ENCODE assay signal across 8 cellular contexts in the genomic region with DNA sequence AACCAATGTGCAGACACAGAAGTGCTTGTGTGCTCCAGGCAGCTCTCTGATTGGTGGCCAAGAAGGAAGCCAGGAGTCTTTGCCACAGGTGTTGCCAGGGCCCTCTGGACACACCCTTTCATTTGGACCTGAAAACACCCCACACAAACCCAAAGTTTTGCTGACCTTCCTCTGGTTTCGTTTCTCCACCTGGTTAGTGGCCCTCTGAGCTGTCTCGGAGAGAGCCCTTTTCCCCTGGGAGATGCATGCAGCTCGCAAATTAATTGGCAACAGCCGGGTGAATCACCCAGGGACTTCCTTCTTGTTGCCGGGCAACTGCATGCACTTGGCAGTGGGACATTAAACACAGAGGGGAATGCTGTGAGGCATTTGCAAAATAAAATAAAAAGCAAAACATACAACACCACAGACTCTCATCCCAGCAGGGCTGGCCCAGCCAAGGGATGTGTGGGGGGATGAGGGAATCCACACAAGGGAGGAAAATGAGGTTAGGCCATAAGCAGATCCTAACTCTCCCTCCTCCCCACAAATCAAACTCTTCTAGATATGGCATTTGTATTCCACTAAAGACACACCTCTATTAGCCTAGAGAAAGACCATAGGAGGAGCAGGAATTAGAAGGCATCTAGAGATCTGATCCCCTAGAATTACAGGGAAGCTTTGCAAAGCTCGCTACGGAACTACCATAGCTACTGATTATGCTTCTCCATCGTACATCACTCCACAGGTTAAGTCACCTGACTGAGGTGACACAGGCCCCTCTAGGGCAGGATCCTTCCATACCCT.
DNase-seq lines count a peak whose midpoint lies in the region; ATAC-seq and TF ChIP-seq lines count a peak whose summit lies in the region.

No MANE protein-coding gene starts in this region.

- H3K9me3 ChIP-seq in left ventricle myocardium inferior (replicated peaks), result no peaks in the 10 kb centered on the region
- no peaks in the 10 kb centered on the region for H3K9me3 ChIP-seq in skeletal muscle satellite cell (replicated peaks; ENCODE audit: low read length)
- no peaks in the 10 kb centered on the region for H3K9me3 ChIP-seq in CD4-positive, alpha-beta T cell (ENCODE audit: control insufficient read depth, low read length)

- TF ChIP-seq POLR2A in GM18505 (IDR thresholded peaks at IDR 0.05; ENCODE audit: borderline replicate concordance, extremely low read depth, insufficient read depth, insufficient read length), result no peak

- H3K27me3 Mint-ChIP-seq in WTC11 (ENCODE audit: low read depth), result peaks cover 85% of the 10 kb centered on the region
- no peaks in the 10 kb centered on the region for H3K27me3 Mint-ChIP-seq in CD4-positive, alpha-beta T cell

- H3K27ac Mint-ChIP-seq in WTC11, result no peak overlapping the region
- H3K27ac Mint-ChIP-seq in CD4-positive, alpha-beta T cell, result no peak overlapping the region

- H3K9ac ChIP-seq in skeletal muscle satellite cell (ENCODE audit: low read depth, low read length), result peak overlapping the region; percentile 63

- intact Hi-C loops in left ventricle myocardium inferior (cut with micrococcal nuclease), result no loop called here
- intact Hi-C loops in CD4-positive, alpha-beta T cell (cut with DNase I, micrococcal nuclease), result no loop called here

- peak overlapping the region; percentile 74 for H3K4me2 ChIP-seq in skeletal muscle satellite cell (ENCODE audit: low read length)

- POLR2A ChIA-PET in WTC11 (lab: Charles Lee), result no interaction called here
- POLR2A ChIA-PET in CD4-positive, alpha-beta T cell (lab: Charles Lee), result no interaction called here

- CTCF ChIA-PET in WTC11 (lab: Charles Lee), result interaction anchor here (0.6 kb wide), 1 partner anchor 24 kb away, joined by 3 read pairs; no protein-coding TSS in a partner anchor
- CTCF ChIA-PET in CD4-positive, alpha-beta T cell (lab: Charles Lee), result no interaction called here

- peaks cover 29% of the 10 kb centered on the region for H3K27me3 ChIP-seq in left ventricle myocardium inferior (ENCODE audit: low read depth)
- H3K27me3 ChIP-seq in skeletal muscle satellite cell (ENCODE audit: control insufficient read depth, insufficient read depth, low read length), result no peaks in the 10 kb centered on the region
- no peaks in the 10 kb centered on the region for H3K27me3 ChIP-seq in CD4-positive, alpha-beta T cell (ENCODE audit: control insufficient read depth, insufficient read depth, low read length)

- H3K4me1 ChIP-seq in left ventricle myocardium inferior (peaks cover 13% of the 10 kb centered on the region), skeletal muscle satellite cell (ENCODE audit: control insufficient read depth, insufficient read depth, low read length) (peaks cover 45% of the 10 kb centered on the region)

- no peaks in the 10 kb centered on the region for H3K9me3 Mint-ChIP-seq in WTC11
- H3K9me3 Mint-ChIP-seq in CD4-positive, alpha-beta T cell, result no peaks in the 10 kb centered on the region

- H3K27ac ChIP-seq in left ventricle myocardium inferior (replicated peaks), result no peak overlapping the region
- H3K27ac ChIP-seq in CD4-positive, alpha-beta T cell (ENCODE audit: low read depth, low read length), result no peak overlapping the region

- peak; percentile 63 for ATAC-seq in GM18505 (IDR thresholded peaks at IDR 0.05; ENCODE audit: unreplicated experiment)
- ATAC-seq in HG02623 (IDR thresholded peaks at IDR 0.05; ENCODE audit: unreplicated experiment), result peak; percentile 75
- peak; percentile 86 for ATAC-seq in WTC11
- ATAC-seq in CD4-positive, alpha-beta T cell (ENCODE audit: poor library complexity), result no peak

- no peaks in the 10 kb centered on the region for H3K36me3 Mint-ChIP-seq in WTC11
- H3K36me3 Mint-ChIP-seq in CD4-positive, alpha-beta T cell (ENCODE audit: low read depth), result no peaks in the 10 kb centered on the region

- H3K4me3 ChIP-seq in left ventricle myocardium inferior (no peak overlapping the region), skeletal muscle satellite cell (ENCODE audit: low read length) (peak overlapping the region; percentile 46)

- peak; percentile 16 for DNase-seq in NCI-H128 (lab: John Stamatoyannopoulos, UW; ENCODE audit: unreplicated experiment)
- DNase-seq in WTC11 (ENCODE audit: low spot score), result no peak
- DNase-seq in left ventricle myocardium inferior, result peak; percentile 22
- no peak for DNase-seq in CD4-positive, alpha-beta T cell
- DNase-seq in activated CD4-positive, alpha-beta T cell treated with anti-CD3 and anti-CD28 coated beads, Interleukin-2, amount 50 U/mL, for 48 hours, result no peak

- peaks cover 17% of the 10 kb centered on the region for H3K4me1 Mint-ChIP-seq in WTC11
- no peaks in the 10 kb centered on the region for H3K4me1 Mint-ChIP-seq in CD4-positive, alpha-beta T cell (ENCODE audit: low read depth)

- H3K36me3 ChIP-seq in left ventricle myocardium inferior (no peaks in the 10 kb centered on the region), skeletal muscle satellite cell (ENCODE audit: insufficient read depth, low read length) (no peaks in the 10 kb centered on the region)

- no peak overlapping the region for H3K4me3 Mint-ChIP-seq in WTC11
- H3K4me3 Mint-ChIP-seq in CD4-positive, alpha-beta T cell, result no peak overlapping the region

- TF ChIP-seq CTCF in WTC11 (IDR thresholded peaks at IDR 0.05) (no peak), left ventricle myocardium inferior (IDR thresholded peaks at IDR 0.05; ENCODE audit: borderline replicate concordance) (no peak)
- TF ChIP-seq CTCF in CD4-positive, alpha-beta T cell (IDR thresholded peaks at IDR 0.05), result no peak

TF ChIP-seq in WTC11, 78 proteins besides CTCF, POLR2A, EP300 and RAD21:
- no peak for TF ChIP-seq TP53 (CRISPR knock-in tag; IDR thresholded peaks at IDR 0.05)
- no peak for TF ChIP-seq ZNF219 (CRISPR knock-in tag; IDR thresholded peaks at IDR 0.05; ENCODE audit: borderline replicate concordance)
- peak; percentile 60; the same call in 1 of the 2 replicates for TF ChIP-seq ZNF263 (CRISPR knock-in tag; IDR thresholded peaks at IDR 0.05; ENCODE audit: low read depth)
- no peak for TF ChIP-seq FOXJ3 (CRISPR knock-in tag; IDR thresholded peaks at IDR 0.05; ENCODE audit: borderline replicate concordance)

Comparison
In these comparisons a context has a peak if more than half of its experiments do, and no peak if none do; other contexts are left out.
1. DNase-seq: peak in NCI-H128 (single experiment) and left ventricle myocardium inferior (single experiment); none in WTC11 (single experiment), CD4-positive, alpha-beta T cell (0 of 10) and activated CD4-positive, alpha-beta T cell treated with anti-CD3 and anti-CD28 coated beads, Interleukin-2, amount 50 U/mL, for 48 hours (0 of 2).